Comparison of ENCODE assay signal across 36 cellular contexts in genomic region chr3:186198442-186198841, GRCh38.
"Had no signal": no experiment of that assay in that cellular context is flagged by ENCODE, and none has a peak within 500 bp of the region (broad histone marks: within the 10 kb centered on the region; RNA-seq: fewer than 3 reads in every experiment).

No MANE protein-coding gene starts in this region.

- H3K27me3 ChIP-seq: MG63 had no signal

- H3K36me3 ChIP-seq: MG63 had no signal

- H3K9me3 ChIP-seq: MG63 had no signal

- DNase-seq: Karpas-422, Kasumi-1, MG63, MM.1S, MV-4-11, NCI-H1048, NCI-H1092, NCI-H1092 treated with DMSO at 0.1 percent for 48 hours, NCI-H1105, NCI-H1105 treated with DMSO at 0.1 percent for 48 hours, NCI-H1417, NCI-H1417 treated with DMSO at 0.1 percent for 48 hours, NCI-H1436, NCI-H1436 treated with DMSO at 0.1 percent for 48 hours, NCI-H146, NCI-H1694, NCI-H1694 treated with DMSO at 0.1 percent for 48 hours, NCI-H187, NCI-H187 treated with DMSO at 0.1 percent for 48 hours, NCI-H1930, NCI-H2029, NCI-H2029 treated with DMSO at 0.1 percent for 48 hours, NCI-H2081, NCI-H2081 treated with DMSO at 0.1 percent for 48 hours, NCI-H2107, NCI-H2171, NCI-H2171 treated with DMSO at 0.1 percent for 48 hours, NCI-H2227 treated with DMSO at 0.1 percent for 48 hours, NCI-H226, NCI-H345, NCI-H446, NCI-H446 treated with DMSO at 0.1 percent for 48 hours, NCI-H510A, NCI-H510A treated with DMSO at 0.1 percent for 48 hours, NCI-H524, NCI-H524 treated with DMSO at 0.1 percent for 48 hours had no signal

- H3K4me3 ChIP-seq: MG63 had no signal
